1 cellular context compared by ENCODE assay signal in genomic region chr7:31122649-31123058, GRCh38.
TF ChIP-seq lines count a peak whose summit lies in the region.

No MANE protein-coding gene starts in this region.

TF ChIP-seq in K562, 482 proteins besides CTCF, POLR2A, EP300 and RAD21 (continued from another document):
- TF ChIP-seq ZNF764 (CRISPR knock-in tag; IDR thresholded peaks at IDR 0.05; ENCODE audit: low read depth) (no peak), CBX8 (IDR thresholded peaks at IDR 0.05; ENCODE audit: borderline replicate concordance, extremely low read depth, low read depth, low read length, poor library complexity, severe bottlenecking) (no peak), ZNF41 (CRISPR knock-in tag; conservative IDR thresholded peaks at IDR 0.05) (no peak), ARID4B (CRISPR knock-in tag; IDR thresholded peaks at IDR 0.05) (no peak), BRD9 (IDR thresholded peaks at IDR 0.05; ENCODE audit: low read depth, partially characterized antibody) (no peak), DEAF1 (CRISPR knock-in tag; IDR thresholded peaks at IDR 0.05) (peak; percentile 57; the same call in 1 of the 2 replicates), ZNF398 (CRISPR knock-in tag; IDR thresholded peaks at IDR 0.05) (no peak), MYBL2 (IDR thresholded peaks at IDR 0.05; ENCODE audit: low read depth) (no peak), MYBL2 (CRISPR knock-in tag; IDR thresholded peaks at IDR 0.05; ENCODE audit: borderline replicate concordance) (no peak), ZNF785 (CRISPR knock-in tag; IDR thresholded peaks at IDR 0.05) (no peak), ZNF696 (CRISPR knock-in tag; conservative IDR thresholded peaks at IDR 0.05) (no peak), FOXO4 (CRISPR knock-in tag; IDR thresholded peaks at IDR 0.05) (no peak), HNRNPK (IDR thresholded peaks at IDR 0.05; ENCODE audit: low read depth, low read length, poor library complexity, severe bottlenecking) (no peak), DLX4 (CRISPR knock-in tag; IDR thresholded peaks at IDR 0.05) (no peak), IRF2 (CRISPR knock-in tag; IDR thresholded peaks at IDR 0.05) (no peak), XRCC5 (IDR thresholded peaks at IDR 0.05; ENCODE audit: low read depth, low read length) (no peak), TAF15 (IDR thresholded peaks at IDR 0.05; ENCODE audit: low read depth, low read length) (no peak), EGR1 (conservative IDR thresholded peaks at IDR 0.05) (no peak), KDM2B (CRISPR knock-in tag; IDR thresholded peaks at IDR 0.05) (no peak), ZNF780A (CRISPR knock-in tag; IDR thresholded peaks at IDR 0.05) (no peak), SFPQ (IDR thresholded peaks at IDR 0.05; ENCODE audit: low read depth, low read length) (no peak)
TF ChIP-seq in K562: peak in this region for 9.
